8 cellular contexts compared by ENCODE assay signal in the genomic region with DNA sequence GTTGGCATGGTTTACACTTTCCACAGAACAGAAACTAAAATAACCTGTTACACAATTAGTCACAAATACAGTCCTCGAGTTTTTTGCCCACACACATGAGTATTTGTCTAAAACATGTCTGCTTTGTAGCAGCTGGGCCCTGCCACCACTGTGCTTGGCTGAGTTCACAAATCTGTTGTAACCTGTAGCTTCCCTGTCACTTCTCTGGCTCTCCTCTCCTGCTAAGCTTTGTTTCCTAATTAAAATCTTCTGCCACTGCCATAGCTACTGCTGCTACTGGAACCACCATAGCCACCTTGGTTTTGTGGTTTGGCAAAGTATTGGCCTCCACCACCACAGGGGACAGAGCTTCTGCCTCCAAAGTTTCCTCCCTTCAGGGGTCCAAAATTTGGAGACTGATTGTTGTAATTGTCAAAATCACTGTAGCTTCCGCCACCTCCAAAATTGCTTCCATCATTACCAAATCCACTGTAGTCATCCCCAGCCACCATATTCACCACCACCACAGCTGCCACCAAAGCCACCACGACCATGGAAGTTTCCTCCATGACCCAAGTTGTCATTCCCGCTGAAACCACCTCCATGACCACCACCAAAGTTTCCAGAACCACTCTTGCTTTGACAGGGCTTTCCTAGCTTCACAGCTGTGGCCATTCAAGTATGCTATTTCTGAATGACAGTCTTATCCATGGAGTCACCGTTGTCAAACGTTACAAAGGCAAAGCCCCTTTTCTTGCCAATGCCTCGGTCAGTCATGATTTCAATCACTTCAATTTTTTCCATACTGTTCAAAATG. TPM values are rescaled to one million over a fixed set of nuclear protein-coding genes. Genes with fewer than 3 reads are reported as not detected.
DNase-seq lines count a peak whose midpoint lies in the region; ATAC-seq, FAIRE-seq and TF ChIP-seq lines count a peak whose summit lies in the region.
"Not testable (repeated sequence)": the region's sequence is repeated elsewhere in the genome, so short reads cannot be mapped to it uniquely, and the experiment has no call there.

No MANE protein-coding gene starts in this region.

- TF ChIP-seq CTCF in GM12865 (IDR thresholded peaks at IDR 0.05; ENCODE audit: insufficient read depth, low read depth, low read length, missing control alignments); OCI-LY1 (IDR thresholded peaks at IDR 0.05; ENCODE audit: low read length); activated CD8-positive, alpha-beta T cell treated with anti-CD3 and anti-CD28 coated beads for 36 hours (IDR thresholded peaks at IDR 0.05); GM12878 (IDR thresholded peaks at IDR 0.05 in 2 of 3, conservative IDR thresholded peaks at IDR 0.05 in 1 of 3; ENCODE audit: control insufficient read depth in 2 of 3, extremely low read depth in 1 of 3, insufficient read depth in 1 of 3, low read depth in 3 of 3, low read length in 3 of 3): not testable (repeated sequence)

- not testable (repeated sequence) for ATAC-seq in activated CD8-positive, alpha-beta T cell treated with anti-CD3 and anti-CD28 coated beads for 36 hours; GM12878; naive B cell (ENCODE audit: low read depth in 2 of 2)
- ATAC-seq in stimulated activated naive CD8-positive, alpha-beta T cell treated with anti-CD3 and anti-CD28 coated beads, Interleukin-15, amount 100 ng/mL, for 72 hours, result peak; percentile 82

- FAIRE-seq in GM12878 (lab: Jason Lieb, UNC), result not testable (repeated sequence)

- H3K36me3 Mint-ChIP-seq in activated CD8-positive, alpha-beta T cell treated with anti-CD3 and anti-CD28 coated beads for 36 hours (ENCODE audit: low read depth); naive B cell: not testable (repeated sequence)

- DNase-seq in GM12865 (ENCODE audit: low read depth), result peak; percentile 48
- peak; percentile 69 for DNase-seq in activated CD8-positive, alpha-beta T cell treated with anti-CD3 and anti-CD28 coated beads for 36 hours
- peak; percentile 74 for DNase-seq in activated effector memory CD4-positive, alpha-beta T cell treated with anti-CD3 and anti-CD28 coated beads, Interleukin-2, amount 50 U/mL, for 16 hours
- DNase-seq in GM12878 (ENCODE audit: low read depth, low spot score); naive B cell: not testable (repeated sequence)
- DNase-seq in stimulated activated CD4-positive, alpha-beta T cell treated with anti-CD3 and anti-CD28 coated beads, Interleukin-4, amount 100 ng/mL, for 1 hour, result peak; percentile 41
- peak; percentile 41 to 71 for DNase-seq in stimulated activated naive CD8-positive, alpha-beta T cell treated with anti-CD3 and anti-CD28 coated beads, Interleukin-15, amount 100 ng/mL, for 72 hours

- not testable (repeated sequence) for H3K4me1 ChIP-seq in OCI-LY1 (ENCODE audit: insufficient read depth, low read length, severe bottlenecking)
- H3K4me1 ChIP-seq in GM12878 (ENCODE audit: control insufficient read depth, insufficient read depth, low read length), result peaks cover 26% of the 10 kb centered on the region

- not testable (repeated sequence) for H3K4me2 ChIP-seq in OCI-LY1 (ENCODE audit: low read length)
- H3K4me2 ChIP-seq in GM12878 (ENCODE audit: control insufficient read depth, insufficient read depth), result peak overlapping the region; percentile 30; the same call in 1 of the 2 replicates

- POLR2A ChIA-PET in activated CD8-positive, alpha-beta T cell treated with anti-CD3 and anti-CD28 coated beads for 36 hours (lab: Charles Lee), result interaction anchor here (1.1 to 1.2 kb wide), 2 partner anchors 25 to 40 kb away, joined by 3 to 4 read pairs; a partner anchor contains a TSS
- POLR2A ChIA-PET in GM12878 (lab: Charles Lee), result interaction anchor here (1.2 to 1.4 kb wide), 4 partner anchors 17 to 38 kb away, joined by 4 to 8 read pairs (median 5); no protein-coding TSS in a partner anchor

- peak overlapping the region; percentile 94 for H3K27ac Mint-ChIP-seq in activated CD8-positive, alpha-beta T cell treated with anti-CD3 and anti-CD28 coated beads for 36 hours
- peak overlapping the region in 4 of 6 donors; percentile 9 to 55 (median 36) for H3K27ac Mint-ChIP-seq in naive B cell
- H3K27ac Mint-ChIP-seq in stimulated activated naive CD8-positive, alpha-beta T cell treated with anti-CD3 and anti-CD28 coated beads, Interleukin-15, amount 100 ng/mL, for 72 hours, result peak overlapping the region; percentile 86 to 89

- TF ChIP-seq POLR2A in GM12878 (IDR thresholded peaks at IDR 0.05; ENCODE audit: low read depth, low read length), result not testable (repeated sequence)

- intact Hi-C loops in activated CD8-positive, alpha-beta T cell treated with anti-CD3 and anti-CD28 coated beads for 36 hours (cut with micrococcal nuclease); GM12878 (cut with micrococcal nuclease; ENCODE audit: unreplicated experiment): not testable (repeated sequence)

- in situ Hi-C loops in GM12878 (cut with MboI), result not testable (repeated sequence)

- not testable (repeated sequence) for H3K9me3 ChIP-seq in OCI-LY1 (ENCODE audit: low read length); GM12878 (replicated peaks; ENCODE audit: control insufficient read depth, insufficient read depth, low read length)

- H3K27me3 ChIP-seq in OCI-LY1 (ENCODE audit: insufficient read depth, low read length); GM12878 (replicated peaks in 1 of 2; ENCODE audit: control insufficient read depth in 2 of 2, insufficient read depth in 2 of 2, low read length in 1 of 2): not testable (repeated sequence)

- not testable (repeated sequence) for H3F3A ChIP-seq in OCI-LY1 (ENCODE audit: insufficient read depth, low read length)

- TF ChIP-seq EP300 in GM12878 (IDR thresholded peaks at IDR 0.05; ENCODE audit: borderline replicate concordance in 1 of 2, control insufficient read depth in 1 of 2, low read depth in 2 of 2, low read length in 2 of 2), result not testable (repeated sequence)

- H3K9me2 ChIP-seq in OCI-LY1 (ENCODE audit: low read depth, low read length), result not testable (repeated sequence)

- not testable (repeated sequence) for H3K79me2 ChIP-seq in OCI-LY1 (ENCODE audit: insufficient read depth, low read length); GM12878 (ENCODE audit: control insufficient read depth, insufficient read depth, low read length)

- peaks cover 49% of the 10 kb centered on the region for H3K4me1 Mint-ChIP-seq in activated CD8-positive, alpha-beta T cell treated with anti-CD3 and anti-CD28 coated beads for 36 hours (ENCODE audit: low read depth)
- H3K4me1 Mint-ChIP-seq in naive B cell, result peaks cover 4 to 26% (median 8%) of the 10 kb centered on the region in 3 donors
- H3K4me1 Mint-ChIP-seq in stimulated activated naive CD8-positive, alpha-beta T cell treated with anti-CD3 and anti-CD28 coated beads, Interleukin-15, amount 100 ng/mL, for 72 hours, result peaks cover 54% of the 10 kb centered on the region

- H2AFZ ChIP-seq in OCI-LY1 (ENCODE audit: low read length) (0 out of 2 replicates have a peak overlapping the region, but pooled peaks have one; percentile 13), GM12878 (ENCODE audit: control insufficient read depth, low read depth, low read length) (peak overlapping the region; percentile 53)

- not testable (repeated sequence) for BruUV-seq in GM12878 (replicated peaks; lab: Mats Ljungman, UMichigan)

- not testable (repeated sequence) for H4K20me1 ChIP-seq in OCI-LY1 (ENCODE audit: insufficient read depth, low read length); GM12878 (ENCODE audit: control insufficient read depth, insufficient read depth)

- 62% methylated on average over 7 of the region's 7 CpGs for WGBS in GM12878 (ENCODE audit: insufficient coverage, insufficient replicate concordance, low lambda C conversion rate, missing lambda C conversion rate)

- H3K27ac ChIP-seq in OCI-LY1 (ENCODE audit: low read depth, low read length, poor library complexity, severe bottlenecking), result not testable (repeated sequence)
- H3K27ac ChIP-seq in GM12878 (ENCODE audit: control insufficient read depth, insufficient read depth), result peak overlapping the region; percentile 17; the same call in 1 of the 2 replicates

- not testable (repeated sequence) for H3K9me3 Mint-ChIP-seq in activated CD8-positive, alpha-beta T cell treated with anti-CD3 and anti-CD28 coated beads for 36 hours; naive B cell; stimulated activated naive CD8-positive, alpha-beta T cell treated with anti-CD3 and anti-CD28 coated beads, Interleukin-15, amount 100 ng/mL, for 72 hours

- H3K4me3 ChIP-seq in GM12865 (ENCODE audit: low read depth, low read length); OCI-LY1 (ENCODE audit: low read depth, low read length, poor library complexity, severe bottlenecking); GM12878: not testable (repeated sequence)

- SMC1A ChIA-PET in GM12878 (lab: Charles Lee; ENCODE audit: uncharacterized antibody, unreplicated experiment), result interaction anchor here (0.8 to 1.8 kb wide), 5 partner anchors 20 to 41 kb away, joined by 3 to 6 read pairs (median 4); no protein-coding TSS in a partner anchor

- not testable (repeated sequence) for H3K36me3 ChIP-seq in OCI-LY1 (ENCODE audit: insufficient read depth, low read length); GM12878 (ENCODE audit: control insufficient read depth in 2 of 2, insufficient read depth in 2 of 2, low read length in 1 of 2)

- CTCF ChIA-PET in activated CD8-positive, alpha-beta T cell treated with anti-CD3 and anti-CD28 coated beads for 36 hours (lab: Charles Lee), result interaction anchor here (1.1 kb wide), 2 partner anchors 13 to 43 kb away, joined by 3 to 4 read pairs; no protein-coding TSS in a partner anchor
- CTCF ChIA-PET in GM12878 (lab: Yijun Ruan, JAX), result interaction anchor here (0.7 to 1.8 kb wide), 5 partner anchors 13 to 668 kb away, joined by 3 to 7 read pairs (median 3); no protein-coding TSS in a partner anchor

- H3K27me3 Mint-ChIP-seq in activated CD8-positive, alpha-beta T cell treated with anti-CD3 and anti-CD28 coated beads for 36 hours; naive B cell; stimulated activated naive CD8-positive, alpha-beta T cell treated with anti-CD3 and anti-CD28 coated beads, Interleukin-15, amount 100 ng/mL, for 72 hours: not testable (repeated sequence)

- TF ChIP-seq RAD21 in GM12878 (IDR thresholded peaks at IDR 0.05; ENCODE audit: insufficient read depth, low read depth, low read length), result not testable (repeated sequence)

- H3K9ac ChIP-seq in OCI-LY1 (ENCODE audit: low read length); GM12878 (ENCODE audit: control insufficient read depth, insufficient read depth, low read length): not testable (repeated sequence)

- RAD21 ChIA-PET in GM12878 (lab: Charles Lee; ENCODE audit: unreplicated experiment), result interaction anchor here (1.6 to 2.3 kb wide), 3 partner anchors 27 to 42 kb away, joined by 5 to 7 read pairs (median 6); no protein-coding TSS in a partner anchor

- H3K4me3 Mint-ChIP-seq in activated CD8-positive, alpha-beta T cell treated with anti-CD3 and anti-CD28 coated beads for 36 hours, result peak overlapping the region; percentile 41
- peak overlapping the region in 1 of 8 donors; percentile 79 for H3K4me3 Mint-ChIP-seq in naive B cell
- peak overlapping the region; percentile 53 to 72 for H3K4me3 Mint-ChIP-seq in stimulated activated naive CD8-positive, alpha-beta T cell treated with anti-CD3 and anti-CD28 coated beads, Interleukin-15, amount 100 ng/mL, for 72 hours

RNA-seq across cellular contexts. Expression of a gene that starts 40.4 kb away (rescaled TPM):
- total RNA-seq in activated CD8-positive, alpha-beta T cell treated with anti-CD3 and anti-CD28 coated beads for 36 hours, result 10 to 100 TPM; 28.4 to 29.0 TPM
- 76.8 and 82.4 TPM in 2 replicates for total RNA-seq in GM12878 (2013; cell fraction: nucleolus; rRNA removed)
- total RNA-seq in GM12878 (2014; rRNA removed) (14.0 and 18.3 TPM in 2 replicates), GM12878 (2014; rRNA removed; fragmentation: Illumina TruSeq; extraction: Trizol) (22.9 and 25.9 TPM in 2 replicates), GM12878 (2021) (15.4 and 18.3 TPM in 2 replicates)
- polyA plus RNA-seq in GM12878 (2011; ENCODE audit: low read depth), result 3.1 TPM
- polyA plus RNA-seq in GM12878 (2011; rRNA removed) (12.4 and 18.2 TPM in 2 replicates), GM12878 (2014; fragmentation: Illumina TruSeq; extraction: Trizol) (17.3 and 24.3 TPM in 2 replicates), GM12878 (2014; fragmentation: Nextera tagmentation; extraction: Ambion mirVana) (1 to 10 TPM; 4.1 to 4.9 TPM), GM12878 (2014; rRNA removed) (10.4 and 12.4 TPM in 2 replicates), GM12878 (2016; fragmentation: Nextera tagmentation; extraction: Ambion mirVana) (10 to 100 TPM; 13.4 to 15.1 TPM), naive B cell (ENCODE audit: low read depth in 6 of 6) (10 to 100 TPM in 4 of 6 donors, 1 to 10 TPM in 2; 4.9 to 16.3 (median 12.5) TPM)
- 4.5 and 6.3 TPM in 2 replicates for polyA plus RNA-seq in GM12878 (2011; cell fraction: cytosol; rRNA removed)
- polyA plus RNA-seq in GM12878 (2011; cell fraction: nucleus; rRNA removed), result 12.4 and 13.9 TPM in 2 replicates
- polyA plus RNA-seq in GM12878 (2012), result 5.9 and 8.4 TPM in 2 replicates
- polyA minus RNA-seq in GM12878 (2011; rRNA and poly(A)+ RNA removed), result 22.7 and 32.1 TPM in 2 replicates
- polyA minus RNA-seq in GM12878 (2011; cell fraction: cytosol; rRNA and poly(A)+ RNA removed), result 6.7 and 7.8 TPM in 2 replicates
- 22.4 and 38.7 TPM in 2 replicates for polyA minus RNA-seq in GM12878 (2011; cell fraction: nucleus; rRNA and poly(A)+ RNA removed)

Comparison
In these comparisons a context has a peak if more than half of its experiments do, and no peak if none do; other contexts are left out.
1. H3K27ac Mint-ChIP-seq: peak in every context shown above with its lines; median percentile 94 in activated CD8-positive, alpha-beta T cell treated with anti-CD3 and anti-CD28 coated beads for 36 hours; 88 in stimulated activated naive CD8-positive, alpha-beta T cell treated with anti-CD3 and anti-CD28 coated beads, Interleukin-15, amount 100 ng/mL, for 72 hours; 36 in naive B cell.